Comparison of ENCODE assay signal across 8 cellular contexts in the genomic region with DNA sequence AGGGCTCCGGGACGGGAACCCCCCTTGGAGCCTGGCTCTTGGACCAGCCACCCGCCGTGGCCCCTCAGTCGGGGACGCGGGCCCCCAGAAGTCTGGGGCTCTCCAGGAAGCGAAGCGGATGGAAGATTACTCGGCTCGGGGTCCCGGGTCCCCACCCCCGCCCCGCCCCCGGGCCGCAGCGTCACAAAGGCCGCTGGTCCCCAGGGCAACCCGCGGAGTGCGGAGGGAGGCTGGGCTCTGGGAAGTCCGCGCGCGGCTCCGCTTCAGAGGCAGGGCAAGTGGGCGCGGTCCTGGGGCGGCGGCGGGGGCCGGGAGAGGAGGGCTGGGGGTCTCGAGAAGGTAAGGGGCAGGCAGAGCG. TPM values are rescaled to one million over a fixed set of nuclear protein-coding genes. Genes with fewer than 3 reads are reported as not detected.
DNase-seq lines count a peak whose midpoint lies in the region; ATAC-seq and TF ChIP-seq lines count a peak whose summit lies in the region.

A gene with protein sequence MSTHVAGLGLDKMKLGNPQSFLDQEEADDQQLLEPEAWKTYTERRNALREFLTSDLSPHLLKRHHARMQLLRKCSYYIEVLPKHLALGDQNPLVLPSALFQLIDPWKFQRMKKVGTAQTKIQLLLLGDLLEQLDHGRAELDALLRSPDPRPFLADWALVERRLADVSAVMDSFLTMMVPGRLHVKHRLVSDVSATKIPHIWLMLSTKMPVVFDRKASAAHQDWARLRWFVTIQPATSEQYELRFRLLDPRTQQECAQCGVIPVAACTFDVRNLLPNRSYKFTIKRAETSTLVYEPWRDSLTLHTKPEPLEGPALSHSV (plus strand): TSS at position 227 of the 358 bp plus-strand sequence. CDS start 1,505 bp downstream, outside the sequence.

- CTCF ChIA-PET in T-cell (lab: Charles Lee), result no interaction called here

- peak within 1 kb of the TSS; percentile 88 to 90 for H3K27ac Mint-ChIP-seq in T-cell

- intact Hi-C loops in dorsolateral prefrontal cortex (cut with DNase I), result no loop called here
- intact Hi-C loops in mucosa of descending colon (cut with DNase I, micrococcal nuclease), result no loop called here
- intact Hi-C loops in upper lobe of right lung (cut with DNase I), result no loop called here
- intact Hi-C loops in head of caudate nucleus (cut with DNase I), result no loop called here

- no peak for TF ChIP-seq CTCF in dorsolateral prefrontal cortex (IDR thresholded peaks at IDR 0.05 in 54 of 56, conservative IDR thresholded peaks at IDR 0.05 in 2 of 56; ENCODE audit: low read depth in 1 of 56, partially characterized antibody in 56 of 56)
- no peak for TF ChIP-seq CTCF in mucosa of descending colon (IDR thresholded peaks at IDR 0.05)
- no peak for TF ChIP-seq CTCF in upper lobe of right lung (IDR thresholded peaks at IDR 0.05)

- H3K27me3 ChIP-seq in dorsolateral prefrontal cortex (peaks cover 0 to 21% (median 3%) of the 10 kb centered on the region in 45 donors), upper lobe of right lung (no peaks in the 10 kb centered on the region)

- H3K27ac ChIP-seq in dorsolateral prefrontal cortex, result peak within 1 kb of the TSS in 3 of 59 donors; percentile 36 to 51 (median 46)
- H3K27ac ChIP-seq in upper lobe of right lung, result no peak within 1 kb of the TSS

- H3K4me1 ChIP-seq in mucosa of descending colon (ENCODE audit: low read depth), result no peaks in the 10 kb centered on the region
- H3K4me1 ChIP-seq in upper lobe of right lung, result peaks cover 10% of the 10 kb centered on the region

- POLR2A ChIA-PET in T-cell (lab: Charles Lee), result interaction anchor here in 1 of 2 donors (0.6 kb wide), 1 partner anchor 413 kb away, joined by 4 read pairs; no protein-coding TSS in a partner anchor

- H3K9me3 Mint-ChIP-seq in T-cell, result no peaks in the 10 kb centered on the region

- no peaks in the 10 kb centered on the region for H3K9me3 ChIP-seq in mucosa of descending colon
- no peaks in the 10 kb centered on the region for H3K9me3 ChIP-seq in upper lobe of right lung

- H3K4me3 ChIP-seq in dorsolateral prefrontal cortex (peak within 1 kb of the TSS; percentile 4 to 67 (median 49)), mucosa of descending colon (no peak within 1 kb of the TSS), upper lobe of right lung (peak within 1 kb of the TSS; percentile 63)

- H3K36me3 ChIP-seq in mucosa of descending colon (ENCODE audit: low read depth), result no peaks in the 10 kb centered on the region
- H3K36me3 ChIP-seq in upper lobe of right lung, result peaks cover 7% of the 10 kb centered on the region

- peaks cover 0 to 4% of the 10 kb centered on the region in 2 donors for H3K27me3 Mint-ChIP-seq in T-cell

- DNase-seq in GDM1 (lab: John Stamatoyannopoulos, UW) (peak; percentile 37), T-cell (peak in 9 of 34 experiments; percentile 17 to 52 (median 32)), dorsolateral prefrontal cortex (no peak), mucosa of descending colon (no peak), upper lobe of right lung (peak; percentile 78), Kasumi-1 (lab: John Stamatoyannopoulos, UW) (no peak), head of caudate nucleus (no peak)

- ATAC-seq in HG02759 (IDR thresholded peaks at IDR 0.05; ENCODE audit: unreplicated experiment), result peak; percentile 36
- ATAC-seq in T-cell (replicated peaks in 1 of 4), result peak in 3 of 4 experiments; percentile 7 to 9 (median 8)
- ATAC-seq in mucosa of descending colon, result peak; percentile 42
- ATAC-seq in upper lobe of right lung, result peak; percentile 14

- H3K4me1 Mint-ChIP-seq in T-cell, result peaks cover 12 to 31% (median 18%) of the 10 kb centered on the region in 3 donors

- peaks cover 3% of the 10 kb centered on the region for H3K36me3 Mint-ChIP-seq in T-cell

- peak within 1 kb of the TSS; percentile 65 to 76 (median 72) for H3K4me3 Mint-ChIP-seq in T-cell

RNA-seq across cellular contexts. Expression of the gene that starts here (rescaled TPM):
- total RNA-seq in T-cell (1 to 10 TPM in 2 of 5 donors, under 1 TPM in 3; 0.38 to 1.8 (median 0.70) TPM), dorsolateral prefrontal cortex (1 to 10 TPM in 3 of 120 experiments, under 1 TPM in 50, not detected in 67; 0.13 to 2.1 (median 0.39) TPM), mucosa of descending colon (under 1 TPM in 2 of 3 donors, not detected in 1; 0.19 to 0.25 TPM), upper lobe of right lung (0.32 TPM)

Comparison
In these comparisons a context has a peak if more than half of its experiments do, and no peak if none do; other contexts are left out.
1. Peak in ATAC-seq in mucosa of descending colon; RNA of the gene not detected or under 1 TPM.
2. Peak in DNase-seq, ATAC-seq and H3K4me3 ChIP-seq in upper lobe of right lung; RNA of the gene not detected or under 1 TPM.